In the genomic region with DNA sequence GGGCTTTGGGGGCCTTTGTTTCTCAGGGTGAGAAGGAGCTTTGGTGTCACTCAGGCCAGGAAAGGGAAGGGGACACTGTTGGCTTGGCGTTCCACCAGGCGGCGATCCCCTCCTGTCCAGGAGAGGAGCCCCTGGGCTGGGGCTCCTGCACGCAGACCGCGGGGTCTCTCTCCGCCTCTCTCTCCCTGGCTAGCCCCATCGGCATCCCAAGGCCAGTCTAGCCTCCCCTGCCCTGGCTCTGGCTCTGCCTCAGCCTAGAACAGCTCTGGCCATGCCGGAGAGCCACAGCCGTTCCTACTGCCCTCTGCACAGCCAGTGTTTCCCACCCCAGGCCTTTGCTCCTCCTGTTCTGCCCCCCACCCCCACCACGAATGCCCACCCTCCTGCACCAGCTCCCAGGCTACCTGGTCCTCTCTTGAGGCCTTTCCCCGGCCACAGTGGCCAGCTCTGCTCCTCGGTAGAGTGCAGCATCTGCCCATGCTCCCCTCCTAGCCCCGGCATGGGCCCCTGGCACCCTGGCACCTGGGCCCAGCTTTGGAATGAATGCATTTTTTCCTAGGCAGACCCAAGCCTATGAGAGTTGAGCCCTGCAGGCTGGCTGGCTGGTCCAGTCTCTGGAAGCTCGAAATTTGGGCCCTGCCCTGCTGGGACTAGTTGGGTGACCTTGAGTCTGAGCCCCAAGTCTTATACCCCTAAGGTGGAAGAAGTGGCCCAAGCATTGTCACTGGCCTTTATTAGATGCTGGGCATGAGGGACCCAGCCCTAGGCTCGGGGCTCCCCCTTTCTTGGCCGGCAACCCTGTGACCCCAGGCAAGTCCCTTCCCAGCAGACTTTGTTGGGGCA, we compare ENCODE assay signal across 10 cellular contexts. TPM values are rescaled to one million over a fixed set of nuclear protein-coding genes. Genes with fewer than 3 reads are reported as not detected.
DNase-seq lines count a peak whose midpoint lies in the region; ATAC-seq and TF ChIP-seq lines count a peak whose summit lies in the region.
"Had no signal": no experiment of that assay in that cellular context is flagged by ENCODE, and none has a peak within 500 bp of the region (broad histone marks: within the 10 kb centered on the region; RNA-seq: fewer than 3 reads in every experiment).

No MANE protein-coding gene starts in this region.

- H3K36me3 ChIP-seq in left ventricle myocardium inferior (peaks cover 19% of the 10 kb centered on the region), adipocyte (ENCODE audit: control insufficient read depth, insufficient read depth, low read length, severe bottlenecking) (peaks cover 19% of the 10 kb centered on the region)
- H3K36me3 ChIP-seq: prostate gland had no signal

- TF ChIP-seq CTCF in left ventricle myocardium inferior (IDR thresholded peaks at IDR 0.05; ENCODE audit: borderline replicate concordance) (no peak), type B pancreatic cell (conservative IDR thresholded peaks at IDR 0.05) (peak; percentile 49)

- peak overlapping the region; percentile 85 for H3K4me3 ChIP-seq in left ventricle myocardium inferior
- peak overlapping the region; percentile 83 for H3K4me3 ChIP-seq in adipocyte (ENCODE audit: low read length)

- H3K27me3 Mint-ChIP-seq in type B pancreatic cell, result peaks cover 6% of the 10 kb centered on the region

- intact Hi-C loops in left ventricle myocardium inferior (cut with micrococcal nuclease), result no loop called here
- intact Hi-C loops in Right ventricle myocardium inferior (cut with DNase I), result loop anchor here (10.0 kb wide), 1 partner anchor 559 kb away; no protein-coding TSS in a partner anchor

- H3K27ac ChIP-seq in left ventricle myocardium inferior (replicated peaks), result no peak overlapping the region
- H3K27ac ChIP-seq: prostate gland had no signal

- H3K4me1 ChIP-seq in left ventricle myocardium inferior (peaks cover 55% of the 10 kb centered on the region), adipocyte (ENCODE audit: control insufficient read depth, insufficient read depth, low read length) (peaks cover 20% of the 10 kb centered on the region)

- H3K27ac Mint-ChIP-seq in type B pancreatic cell, result no peak overlapping the region

- H3K9ac ChIP-seq in adipocyte (ENCODE audit: low read length), result peak overlapping the region; percentile 91

- no peaks in the 10 kb centered on the region for H3K9me3 Mint-ChIP-seq in type B pancreatic cell

- DNase-seq in left ventricle myocardium inferior (no peak), Right ventricle myocardium inferior (ENCODE audit: missing footprints) (no peak), adipocyte (ENCODE audit: low read depth) (no peak), left kidney (ENCODE audit: low read depth, low spot score) (peak; percentile 51), type B pancreatic cell (ENCODE audit: extremely low spot score, unreplicated experiment) (no peak)
- no peak for DNase-seq in effector CD4-positive, alpha-beta T cell
- no peak for DNase-seq in central memory CD4-positive, alpha-beta T cell
- DNase-seq: NCI-H446 treated with DMSO at 0.1 percent for 48 hours had no signal

- peaks cover 4% of the 10 kb centered on the region for H3K36me3 Mint-ChIP-seq in type B pancreatic cell

- ATAC-seq in Right ventricle myocardium inferior (no peak), GM18520 (IDR thresholded peaks at IDR 0.05; ENCODE audit: unreplicated experiment) (no peak)

- H3K9me3 ChIP-seq in left ventricle myocardium inferior (replicated peaks), result no peaks in the 10 kb centered on the region
- no peaks in the 10 kb centered on the region for H3K9me3 ChIP-seq in adipocyte (ENCODE audit: control insufficient read depth, low read length)
- H3K9me3 ChIP-seq: prostate gland had no signal

- H3K4me3 Mint-ChIP-seq in type B pancreatic cell, result peak overlapping the region; percentile 72

- H3K27me3 ChIP-seq in left ventricle myocardium inferior (ENCODE audit: low read depth) (peaks cover 11% of the 10 kb centered on the region), adipocyte (replicated peaks; ENCODE audit: control insufficient read depth, insufficient read depth, low read length) (no peaks in the 10 kb centered on the region)

- peaks cover 8% of the 10 kb centered on the region for H3K4me1 Mint-ChIP-seq in type B pancreatic cell (ENCODE audit: unreplicated experiment)

RNA-seq across cellular contexts. Expression of a gene that starts 2.4 kb away (rescaled TPM):
- total RNA-seq in left ventricle myocardium inferior (26.4 TPM), Right ventricle myocardium inferior (29.6 TPM), type B pancreatic cell (ENCODE audit: low replicate concordance) (55.9 and 59.2 TPM in 2 replicates)
